22 cellular contexts compared by ENCODE assay signal in the genomic region with DNA sequence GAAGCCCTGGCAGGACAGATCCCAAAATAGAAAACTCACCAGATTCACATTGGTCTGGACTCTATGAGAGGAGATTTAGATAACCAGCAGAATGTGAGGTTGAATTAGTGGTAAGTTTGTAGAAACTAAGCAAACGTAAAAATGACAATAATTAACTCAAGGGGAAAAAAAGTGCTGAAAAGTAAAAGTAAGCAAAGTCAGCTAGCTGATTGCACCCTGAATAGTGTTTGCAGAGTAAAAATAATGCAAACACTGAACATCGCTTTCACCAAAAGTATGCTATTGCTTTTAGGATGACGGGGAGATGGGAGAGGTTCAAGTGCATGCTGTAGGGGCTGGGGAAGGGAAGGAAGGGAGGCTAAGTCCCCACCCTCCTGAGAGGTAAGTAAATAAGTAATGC.
"Had no signal": no experiment of that assay in that cellular context is flagged by ENCODE, and none has a peak within 500 bp of the region (broad histone marks: within the 10 kb centered on the region; RNA-seq: fewer than 3 reads in every experiment).

No MANE protein-coding gene starts in this region.

- H3K27ac ChIP-seq: coronary artery, dorsolateral prefrontal cortex, esophagus muscularis mucosa, foreskin keratinocyte, gastroesophageal sphincter, heart left ventricle, hepatocyte, left ventricle myocardium inferior, lower lobe of right lung had no signal

- H3K4me1 ChIP-seq: esophagus muscularis mucosa, gastroesophageal sphincter, heart left ventricle, left ventricle myocardium inferior, lower lobe of right lung had no signal

- H3K4me3 Mint-ChIP-seq: immature natural killer cell, mesothelial cell of epicardium had no signal

- H3K9me3 ChIP-seq: lower lobe of right lung had no signal

- H3K36me3 ChIP-seq: esophagus muscularis mucosa, gastroesophageal sphincter, heart left ventricle, left ventricle myocardium inferior had no signal

- ATAC-seq: foreskin keratinocyte, gastroesophageal sphincter, heart left ventricle, left colon, left lobe of liver, lower lobe of right lung, mucosa of descending colon had no signal

- H3K27me3 ChIP-seq: dorsolateral prefrontal cortex, esophagus muscularis mucosa, foreskin keratinocyte, gastroesophageal sphincter, hepatocyte had no signal

- H3K36me3 Mint-ChIP-seq: immature natural killer cell had no signal

- H3K4me3 ChIP-seq: coronary artery, dorsolateral prefrontal cortex, esophagus muscularis mucosa, gastroesophageal sphincter, heart left ventricle, hepatocyte, left ventricle myocardium inferior, lower lobe of right lung, mucosa of descending colon had no signal

- H3K27ac Mint-ChIP-seq: immature natural killer cell, mesothelial cell of epicardium had no signal

- H3K4me1 Mint-ChIP-seq: immature natural killer cell, mesothelial cell of epicardium had no signal

- DNase-seq: dermis blood vessel endothelial cell; dorsolateral prefrontal cortex; effector CD4-positive, alpha-beta T cell; effector memory CD4-positive, alpha-beta T cell; foreskin keratinocyte; heart left ventricle; hypothalamus; immature natural killer cell; islet precursor cell; kidney; kidney glomerular epithelial cell; left colon; left ventricle myocardium inferior; lower lobe of right lung; mesenchymal stem cell; mucosa of descending colon had no signal
